Comparison of ENCODE assay signal across 10 cellular contexts in genomic region chr9:70470050-70471015, GRCh38. TPM values are rescaled to one million over a fixed set of nuclear protein-coding genes. Genes with fewer than 3 reads are reported as not detected.
DNase-seq lines count a peak whose midpoint lies in the region; ATAC-seq and TF ChIP-seq lines count a peak whose summit lies in the region.
"Had no signal": no experiment of that assay in that cellular context is flagged by ENCODE, and none has a peak within 500 bp of the region (broad histone marks: within the 10 kb centered on the region; RNA-seq: fewer than 3 reads in every experiment).

No MANE protein-coding gene starts in this region.

- TF ChIP-seq POLR2A in esophagus squamous epithelium (IDR thresholded peaks at IDR 0.05), result no peak
- TF ChIP-seq POLR2A in transverse colon (IDR thresholded peaks at IDR 0.05), result peak; percentile 30

- no peaks in the 10 kb centered on the region for H3K27me3 ChIP-seq in esophagus squamous epithelium
- H3K27me3 ChIP-seq in transverse colon, result no peaks in the 10 kb centered on the region

- H3K4me3 ChIP-seq in esophagus squamous epithelium (no peak overlapping the region), transverse colon (no peak overlapping the region)

- intact Hi-C loops in esophagus squamous epithelium (cut with DNase I), result no loop called here
- intact Hi-C loops in transverse colon (cut with DNase I; ENCODE audit: low total_unique reads), result no loop called here

- DNase-seq in OCI-M1 (lab: John Stamatoyannopoulos, UW) (peak; percentile 10), esophagus squamous epithelium (lab: John Stamatoyannopoulos, UW) (no peak), mucosa of gallbladder (ENCODE audit: low spot score) (peak; percentile 88), transverse colon (peak; percentile 82)
- DNase-seq in activated T-cell treated with anti-CD3 and anti-CD28 coated beads, Interleukin-2, amount 50 U/mL, for 48 hours, result no peak
- DNase-seq: activated T-cell treated with anti-CD3 and anti-CD28 coated beads, Interleukin-2, amount 50 U/mL, for 1 hour; GF-D8; NCI-H526 treated with DMSO at 0.1 percent for 48 hours had no signal

- in situ Hi-C loops in transverse colon (cut with MboI; ENCODE audit: low pct_ligation_motif_present in 1 of 4, low pct_unique_long_range_greater_than_20kb in 1 of 4, low sequenced_read_pairs in 3 of 4), result no loop called here

- peak; percentile 27 for TF ChIP-seq EP300 in transverse colon (IDR thresholded peaks at IDR 0.05; ENCODE audit: low read depth)

- 51 to 54% methylated on average over 8 to 9 of the region's 9 CpGs for WGBS in esophagus squamous epithelium, 2 donors
- WGBS in transverse colon (ENCODE audit: low coverage in 1 of 2), 2 donors, result 29 to 37% methylated on average over 8 to 9 of the region's 9 CpGs

- H3K9me3 ChIP-seq in esophagus squamous epithelium, result no peaks in the 10 kb centered on the region
- no peaks in the 10 kb centered on the region for H3K9me3 ChIP-seq in transverse colon

- no peak for TF ChIP-seq CTCF in esophagus squamous epithelium (IDR thresholded peaks at IDR 0.05)
- peak in 1 of 5 experiments; percentile 18 for TF ChIP-seq CTCF in transverse colon (IDR thresholded peaks at IDR 0.05)

- H3K4me1 ChIP-seq in esophagus squamous epithelium, result peaks cover 7 to 50% (median 12%) of the 10 kb centered on the region in 3 donors
- peaks cover 13 to 52% (median 40%) of the 10 kb centered on the region in 4 donors for H3K4me1 ChIP-seq in transverse colon

- ATAC-seq in GM21367 (IDR thresholded peaks at IDR 0.05; ENCODE audit: unreplicated experiment), result no peak
- no peak for ATAC-seq in HG02938 (IDR thresholded peaks at IDR 0.05; ENCODE audit: unreplicated experiment)

- no peaks in the 10 kb centered on the region for H3K36me3 ChIP-seq in esophagus squamous epithelium
- H3K36me3 ChIP-seq in transverse colon, result no peaks in the 10 kb centered on the region

- peak overlapping the region; percentile 4 to 71 (median 44) for H3K27ac ChIP-seq in esophagus squamous epithelium
- H3K27ac ChIP-seq in transverse colon, result peak overlapping the region; percentile 79 to 85 (median 83)

RNA-seq across cellular contexts. Expression of gene KLF9, which starts 55.9 kb away (rescaled TPM):
- total RNA-seq in esophagus squamous epithelium (10 to 100 TPM; 13.7 to 71.0 (median 17.3) TPM), mucosa of gallbladder (40.9 TPM), transverse colon (100 to 1,000 TPM in 1 of 4 donors, 10 to 100 TPM in 3; 60.3 to 111 (median 82.9) TPM)

Comparison
In these comparisons a context has a peak if more than half of its experiments do, and no peak if none do; other contexts are left out.
1. DNase-seq: peak in OCI-M1 (single experiment), mucosa of gallbladder (single experiment) and transverse colon (single experiment); none in esophagus squamous epithelium (single experiment) and activated T-cell treated with anti-CD3 and anti-CD28 coated beads, Interleukin-2, amount 50 U/mL, for 48 hours (0 of 2).